Comparison of ENCODE assay signal across 33 cellular contexts in the genomic region with DNA sequence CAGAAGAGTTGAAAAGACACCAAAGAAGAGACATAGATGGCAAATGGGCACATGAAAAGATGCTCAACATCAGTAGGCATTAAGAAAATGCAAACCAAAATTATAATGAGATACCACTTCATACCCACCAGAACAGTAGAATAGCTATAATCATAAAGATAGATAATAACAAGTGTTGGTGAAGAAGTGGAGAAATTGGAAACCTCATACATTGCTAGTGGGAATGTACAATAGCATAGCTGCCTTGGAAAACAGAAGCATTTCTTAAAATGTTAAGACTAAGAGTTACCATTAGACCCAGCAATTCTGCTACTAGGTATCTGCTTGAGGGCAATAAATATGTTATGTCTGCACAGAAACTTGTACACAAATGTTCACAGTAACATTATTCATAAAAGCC.
"Had no signal": no experiment of that assay in that cellular context is flagged by ENCODE, and none has a peak within 500 bp of the region (broad histone marks: within the 10 kb centered on the region; RNA-seq: fewer than 3 reads in every experiment).

No MANE protein-coding gene starts in this region.

- H3K27ac ChIP-seq: adrenal gland, cardiac muscle cell, VCaP had no signal

- H3K27me3 Mint-ChIP-seq: activated B cell treated with CpG ODN at 0.5 μM for 24 hours; activated CD4-positive, alpha-beta memory T cell treated with anti-CD3 and anti-CD28 coated beads for 36 hours; activated CD4-positive, alpha-beta T cell treated with anti-CD3 and anti-CD28 coated beads, Interleukin-2, amount 10 ng/mL, durations not matched to agents 24 days and 14 days; activated CD8-positive, alpha-beta T cell treated with anti-CD3 and anti-CD28 coated beads for 36 hours; activated naive CD4-positive, alpha-beta T cell treated with anti-CD3 and anti-CD28 coated beads, Interleukin-2, amount 10 ng/mL, durations not matched to agents 7 days and 5 days; activated naive CD8-positive, alpha-beta T cell treated with anti-CD3 and anti-CD28 coated beads for 36 hours; activated T-helper 17 cell treated with anti-CD3 and anti-CD28 coated beads, Interleukin-2, amount 50 U/mL, for 72 hours; brain had no signal

- H3K36me3 Mint-ChIP-seq: activated naive CD4-positive, alpha-beta T cell treated with anti-CD3 and anti-CD28 coated beads, Interleukin-2, amount 50 U/mL, for 72 hours had no signal

- DNase-seq: activated B cell treated with CpG ODN at 0.5 μM for 24 hours; activated CD4-positive, alpha-beta memory T cell treated with anti-CD3 and anti-CD28 coated beads for 36 hours; activated CD4-positive, alpha-beta T cell treated with anti-CD3 and anti-CD28 coated beads for 4 hours; activated CD4-positive, alpha-beta T cell treated with anti-CD3 and anti-CD28 coated beads, Interleukin-2, amount 10 ng/mL, durations not matched to agents 24 days and 14 days; activated CD4-positive, alpha-beta T cell treated with anti-CD3 and anti-CD28 coated beads, Interleukin-2, amount 50 U/mL, for 1 hour; activated CD4-positive, alpha-beta T cell treated with anti-CD3 and anti-CD28 coated beads, Interleukin-2, amount 50 U/mL, for 4 hours; activated CD4-positive, CD25-positive, alpha-beta regulatory T cell treated with anti-CD3 and anti-CD28 coated beads, Interleukin-2, amount 50 U/mL, for 72 hours; activated CD8-positive, alpha-beta memory T cell treated with anti-CD3 and anti-CD28 coated beads, Interleukin-2, amount 50 U/mL, for 4 hours; activated CD8-positive, alpha-beta T cell treated with anti-CD3 and anti-CD28 coated beads for 36 hours; activated effector memory CD4-positive, alpha-beta T cell treated with anti-CD3 and anti-CD28 coated beads, Interleukin-2, amount 50 U/mL, for 16 hours; activated gamma-delta T cell treated with Interleukin-2 at 50 U/mL for 16 hours; activated naive CD4-positive, alpha-beta T cell; activated naive CD4-positive, alpha-beta T cell treated with anti-CD3 and anti-CD28 coated beads, Interleukin-2, amount 10 ng/mL, durations not matched to agents 7 days and 5 days; activated naive CD8-positive, alpha-beta T cell treated with anti-CD3 and anti-CD28 coated beads for 36 hours; activated T-cell treated with anti-CD3 and anti-CD28 coated beads for 4 hours; activated T-cell treated with anti-CD3 and anti-CD28 coated beads, Interleukin-2, amount 50 U/mL, for 1 hour; activated T-cell treated with anti-CD3 and anti-CD28 coated beads, Interleukin-2, amount 50 U/mL, for 4 hours; activated T-cell treated with anti-CD3 and anti-CD28 coated beads, Interleukin-2, amount 50 U/mL, for 72 hours; adrenal gland; amniotic stem cell; aorta; caudate nucleus; T-helper 1 cell; T-helper 2 cell; T-helper 9 cell had no signal

- H3K4me3 ChIP-seq: adrenal gland, cardiac muscle cell had no signal

- H3K9me3 ChIP-seq: adrenal gland had no signal

- H3K9me3 Mint-ChIP-seq: activated B cell treated with CpG ODN at 0.5 μM for 24 hours; activated CD4-positive, alpha-beta memory T cell treated with anti-CD3 and anti-CD28 coated beads for 36 hours; activated CD4-positive, alpha-beta T cell treated with anti-CD3 and anti-CD28 coated beads, Interleukin-2, amount 10 ng/mL, durations not matched to agents 24 days and 14 days; activated CD8-positive, alpha-beta T cell treated with anti-CD3 and anti-CD28 coated beads for 36 hours; activated naive CD4-positive, alpha-beta T cell treated with anti-CD3 and anti-CD28 coated beads, Interleukin-2, amount 10 ng/mL, durations not matched to agents 7 days and 5 days; activated naive CD4-positive, alpha-beta T cell treated with anti-CD3 and anti-CD28 coated beads, Interleukin-2, amount 50 U/mL, for 72 hours; activated naive CD8-positive, alpha-beta T cell treated with anti-CD3 and anti-CD28 coated beads for 36 hours; activated T-cell treated with anti-CD3 and anti-CD28 coated beads, Interleukin-2, amount 50 U/mL, for 4 hours; activated T-cell treated with anti-CD3 and anti-CD28 coated beads, Interleukin-2, amount 50 U/mL, for 72 hours; activated T-helper 1 cell treated with anti-CD3 and anti-CD28 coated beads, Interleukin-12 subunit alpha, Interleukin-12 subunit beta, Interleukin-2, Interleukin-4 antibody, amounts not matched to agents 30 ng/mL and 10 ng/mL and 1 ng/mL, durations not matched to agents 14 hours and 24 hours and 36 hours; activated T-helper 17 cell treated with anti-CD3 and anti-CD28 coated beads, Interleukin-2, amount 50 U/mL, for 72 hours; brain; T-helper 1 cell treated with Interleukin-12 subunit alpha and Interleukin-12 subunit beta and Interleukin-4 antibody, amounts not matched to agents 30 μg/mL and 1 μg/mL, for 36 hours; T-helper 2 cell treated with Interferon-gamma antibody and Interleukin-4, amounts not matched to agents 5 μg/mL and 100 μg/mL, for 36 hours had no signal

- H3K27ac Mint-ChIP-seq: activated B cell treated with CpG ODN at 0.5 μM for 24 hours; activated CD4-positive, alpha-beta memory T cell treated with anti-CD3 and anti-CD28 coated beads for 36 hours; activated CD4-positive, alpha-beta T cell treated with anti-CD3 and anti-CD28 coated beads, Interleukin-2, amount 10 ng/mL, durations not matched to agents 24 days and 14 days; activated CD8-positive, alpha-beta T cell treated with anti-CD3 and anti-CD28 coated beads for 36 hours; activated naive CD4-positive, alpha-beta T cell treated with anti-CD3 and anti-CD28 coated beads, Interleukin-2, amount 10 ng/mL, durations not matched to agents 7 days and 5 days; activated naive CD4-positive, alpha-beta T cell treated with anti-CD3 and anti-CD28 coated beads, Interleukin-2, amount 50 U/mL, for 72 hours; activated naive CD8-positive, alpha-beta T cell treated with anti-CD3 and anti-CD28 coated beads for 36 hours; activated T-helper 1 cell treated with anti-CD3 and anti-CD28 coated beads, Interleukin-12 subunit alpha, Interleukin-12 subunit beta, Interleukin-2, Interleukin-4 antibody, amounts not matched to agents 30 ng/mL and 10 ng/mL and 1 ng/mL, durations not matched to agents 14 hours and 24 hours and 36 hours; activated T-helper 17 cell treated with anti-CD3 and anti-CD28 coated beads, Interleukin-2, amount 50 U/mL, for 72 hours; brain; T-helper 1 cell treated with Interleukin-12 subunit alpha and Interleukin-12 subunit beta and Interleukin-4 antibody, amounts not matched to agents 30 μg/mL and 1 μg/mL, for 36 hours; T-helper 2 cell treated with Interferon-gamma antibody and Interleukin-4, amounts not matched to agents 5 μg/mL and 100 μg/mL, for 36 hours had no signal

- ATAC-seq: activated CD8-positive, alpha-beta T cell treated with anti-CD3 and anti-CD28 coated beads for 36 hours; activated naive CD4-positive, alpha-beta T cell treated with anti-CD3 and anti-CD28 coated beads, Interleukin-2, amount 50 U/mL, for 72 hours; activated T-cell treated with anti-CD3 and anti-CD28 coated beads, Interleukin-2, amount 50 U/mL, for 4 hours; activated T-cell treated with anti-CD3 and anti-CD28 coated beads, Interleukin-2, amount 50 U/mL, for 72 hours; activated T-helper 17 cell treated with anti-CD3 and anti-CD28 coated beads, Interleukin-2, amount 50 U/mL, for 72 hours had no signal

- H3K4me3 Mint-ChIP-seq: activated B cell treated with CpG ODN at 0.5 μM for 24 hours; activated CD4-positive, alpha-beta memory T cell treated with anti-CD3 and anti-CD28 coated beads for 36 hours; activated CD4-positive, alpha-beta T cell treated with anti-CD3 and anti-CD28 coated beads, Interleukin-2, amount 10 ng/mL, durations not matched to agents 24 days and 14 days; activated CD8-positive, alpha-beta T cell treated with anti-CD3 and anti-CD28 coated beads for 36 hours; activated naive CD4-positive, alpha-beta T cell treated with anti-CD3 and anti-CD28 coated beads, Interleukin-2, amount 10 ng/mL, durations not matched to agents 7 days and 5 days; activated naive CD8-positive, alpha-beta T cell treated with anti-CD3 and anti-CD28 coated beads for 36 hours; activated T-cell treated with anti-CD3 and anti-CD28 coated beads, Interleukin-2, amount 50 U/mL, for 4 hours; activated T-cell treated with anti-CD3 and anti-CD28 coated beads, Interleukin-2, amount 50 U/mL, for 72 hours; activated T-helper 1 cell treated with anti-CD3 and anti-CD28 coated beads, Interleukin-12 subunit alpha, Interleukin-12 subunit beta, Interleukin-2, Interleukin-4 antibody, amounts not matched to agents 30 ng/mL and 10 ng/mL and 1 ng/mL, durations not matched to agents 14 hours and 24 hours and 36 hours; activated T-helper 17 cell treated with anti-CD3 and anti-CD28 coated beads, Interleukin-2, amount 50 U/mL, for 72 hours; brain; T-helper 1 cell treated with Interleukin-12 subunit alpha and Interleukin-12 subunit beta and Interleukin-4 antibody, amounts not matched to agents 30 μg/mL and 1 μg/mL, for 36 hours; T-helper 2 cell treated with Interferon-gamma antibody and Interleukin-4, amounts not matched to agents 5 μg/mL and 100 μg/mL, for 36 hours had no signal

- H3K36me3 ChIP-seq: adrenal gland, cardiac muscle cell had no signal
